In the genomic region with DNA sequence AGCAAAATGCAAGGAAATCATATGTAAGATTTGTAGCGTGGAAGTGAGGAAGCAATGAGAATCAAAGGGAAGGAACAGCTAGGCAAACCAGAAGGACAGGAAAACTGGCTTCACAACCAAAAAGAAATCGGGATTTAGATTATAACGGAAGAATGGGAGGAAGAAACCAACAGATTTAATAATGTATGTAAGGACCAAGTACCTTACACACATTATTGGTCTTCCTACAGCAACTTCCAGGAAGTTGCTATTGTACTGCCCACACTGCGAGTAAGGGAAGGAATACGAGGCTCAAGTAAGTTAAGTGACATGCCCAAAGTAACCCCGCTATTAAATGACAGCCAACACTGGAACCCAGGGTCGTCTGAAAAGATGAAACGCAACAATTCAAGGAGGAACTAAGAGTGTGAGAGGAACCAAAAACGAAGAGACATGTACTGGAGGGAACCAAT, we compare ENCODE assay signal across 8 cellular contexts. TPM values are rescaled to one million over a fixed set of nuclear protein-coding genes. Genes with fewer than 3 reads are reported as not detected.
A peak's percentile ranks its signal among the peaks of the same experiment; 100 is the strongest.
DNase-seq lines count a peak whose midpoint lies in the region; ATAC-seq and TF ChIP-seq lines count a peak whose summit lies in the region.

No MANE protein-coding gene starts in this region.

- CTCF ChIA-PET in RWPE1 (lab: Yijun Ruan, JAX) = interaction anchor here (1.1 kb wide), 1 partner anchor 11 kb away, joined by 3 read pairs; no protein-coding TSS in a partner anchor

- no peak for DNase-seq in RWPE1 (ENCODE audit: low spot score)
- peak; percentile 88 for DNase-seq in fibroblast of peridontal ligament (ENCODE audit: extremely low read depth)
- no peak for DNase-seq in SHP77 treated with DMSO at 0.1 percent for 48 hours (lab: John Stamatoyannopoulos, UW)
- no peak for DNase-seq in NOMO-1 (lab: John Stamatoyannopoulos, UW; ENCODE audit: unreplicated experiment in 2 of 2)
- no peak for DNase-seq in GM19238 (ENCODE audit: insufficient read length, low spot score)
- no peak for DNase-seq in NCI-H69 (lab: John Stamatoyannopoulos, UW)

- POLR2A ChIA-PET in RWPE1 (lab: Yijun Ruan, JAX; ENCODE audit: low non-redundant PET) = no interaction called here

- H3K9ac ChIP-seq in skeletal muscle tissue (ENCODE audit: low read depth in 1 of 3, low read length in 3 of 3) = peak overlapping the region; percentile 83 to 97 (median 95)

- no peaks in the 10 kb centered on the region for H3K9me3 ChIP-seq in skeletal muscle tissue (ENCODE audit: control insufficient read depth in 3 of 3, low read length in 3 of 3)

- H3K4me3 ChIP-seq in skeletal muscle tissue (ENCODE audit: low read length in 3 of 3) = peak overlapping the region; percentile 82 to 98 (median 95)

- ATAC-seq in GM19467 (IDR thresholded peaks at IDR 0.05; ENCODE audit: unreplicated experiment) = peak; percentile 41

- H3K4me1 ChIP-seq in skeletal muscle tissue (ENCODE audit: control insufficient read depth in 3 of 3, insufficient read depth in 3 of 3, low read length in 3 of 3) = peaks cover 13 to 16% (median 15%) of the 10 kb centered on the region in 3 donors

- peaks cover 25 to 34% (median 31%) of the 10 kb centered on the region in 3 donors for H3K36me3 ChIP-seq in skeletal muscle tissue (ENCODE audit: control insufficient read depth in 3 of 3, insufficient read depth in 3 of 3, low read length in 3 of 3)

- no peak for TF ChIP-seq CTCF in RWPE1 (conservative IDR thresholded peaks at IDR 0.05; ENCODE audit: low read depth)

- H3K27ac ChIP-seq in RWPE1 (peak overlapping the region; percentile 97), skeletal muscle tissue (ENCODE audit: low read depth, low read length) (peak overlapping the region; percentile 98)

- H3K27me3 ChIP-seq in skeletal muscle tissue (ENCODE audit: control insufficient read depth in 3 of 3, insufficient read depth in 3 of 3, low read length in 3 of 3) = no peaks in the 10 kb centered on the region

RNA-seq across cellular contexts. Expression of a gene that starts 0.5 kb away (rescaled TPM):
- total RNA-seq in skeletal muscle tissue = 19.3 TPM

RNA-seq across cellular contexts. Expression of a gene that starts 25.9 kb away (rescaled TPM):
- 14.6 TPM for total RNA-seq in skeletal muscle tissue

RNA-seq across cellular contexts. Expression of a gene that starts 48.0 kb away (rescaled TPM):
- total RNA-seq in skeletal muscle tissue = 294 TPM
